In genomic region chr10:11610151-11610854, GRCh38 we compare ENCODE assay signal across 9 cellular contexts. TPM values are rescaled to one million over a fixed set of nuclear protein-coding genes. Genes with fewer than 3 reads are reported as not detected.
DNase-seq lines count a peak whose midpoint lies in the region; ATAC-seq, FAIRE-seq and TF ChIP-seq lines count a peak whose summit lies in the region.
"Had no signal": no experiment of that assay in that cellular context is flagged by ENCODE, and none has a peak within 500 bp of the region (broad histone marks: within the 10 kb centered on the region; RNA-seq: fewer than 3 reads in every experiment).

No MANE protein-coding gene starts in this region.

- H3K36me3 Mint-ChIP-seq in T-cell (no peaks in the 10 kb centered on the region), glutamatergic neuron (ENCODE audit: unreplicated experiment) (no peaks in the 10 kb centered on the region)

- ATAC-seq in T-cell (replicated peaks in 1 of 4) (no peak), HG02981 (IDR thresholded peaks at IDR 0.05; ENCODE audit: unreplicated experiment) (no peak), HG03196 (IDR thresholded peaks at IDR 0.05; ENCODE audit: unreplicated experiment) (no peak)

- DNase-seq in HCEC 1CT (peak; percentile 15), T-cell (no peak), glutamatergic neuron (no peak), small intestine (peak; percentile 33), islet precursor cell (no peak)
- no peak for DNase-seq in activated CD4-positive, alpha-beta T cell treated with anti-CD3 and anti-CD28 coated beads for 1 hour

- FAIRE-seq in small intestine (lab: Jason Lieb, UNC), result no peak
- FAIRE-seq: TTC549 had no signal

- peak overlapping the region; percentile 94 for H3K27ac ChIP-seq in small intestine (ENCODE audit: low read depth in 1 of 2, low read length in 1 of 2)

- no peak for TF ChIP-seq CTCF in glutamatergic neuron (IDR thresholded peaks at IDR 0.05; ENCODE audit: partially characterized antibody, unreplicated experiment)

- POLR2A ChIA-PET in T-cell (lab: Charles Lee), result no interaction called here

- no peaks in the 10 kb centered on the region for H3K9me3 Mint-ChIP-seq in T-cell
- peaks cover 2% of the 10 kb centered on the region for H3K9me3 Mint-ChIP-seq in glutamatergic neuron (ENCODE audit: unreplicated experiment)

- H3K27ac Mint-ChIP-seq in T-cell (peak overlapping the region; percentile 45 to 57), glutamatergic neuron (ENCODE audit: unreplicated experiment) (peak overlapping the region; percentile 28)

- H3K4me1 ChIP-seq in small intestine (ENCODE audit: control insufficient read depth in 2 of 2, insufficient read depth in 1 of 2, low read depth in 1 of 2, low read length in 1 of 2), result peaks cover 6 to 12% of the 10 kb centered on the region in 2 donors

- H3K36me3 ChIP-seq in small intestine (ENCODE audit: control insufficient read depth in 2 of 2, insufficient read depth in 2 of 2, low read length in 2 of 2), result no peaks in the 10 kb centered on the region

- peak overlapping the region; percentile 96 to 98 for H3K4me3 ChIP-seq in small intestine (ENCODE audit: low read depth in 1 of 2, low read length in 2 of 2)

- H3K4me1 Mint-ChIP-seq in T-cell, result peaks cover 54 to 66% (median 56%) of the 10 kb centered on the region in 3 donors
- peaks cover 4% of the 10 kb centered on the region for H3K4me1 Mint-ChIP-seq in glutamatergic neuron (ENCODE audit: low read depth, unreplicated experiment)

- no peaks in the 10 kb centered on the region for H3K27me3 ChIP-seq in small intestine (ENCODE audit: control insufficient read depth in 2 of 2, insufficient read depth in 2 of 2, low read length in 2 of 2)

- H3K9me3 ChIP-seq in small intestine (ENCODE audit: control insufficient read depth, low read depth), result no peaks in the 10 kb centered on the region

- H3K27me3 Mint-ChIP-seq in T-cell (no peaks in the 10 kb centered on the region), glutamatergic neuron (ENCODE audit: unreplicated experiment) (no peaks in the 10 kb centered on the region)

- CTCF ChIA-PET in T-cell (lab: Charles Lee), result interaction anchor here (0.5 to 0.7 kb wide), 2 partner anchors 39 to 108 kb away, joined by 4 read pairs; no protein-coding TSS in a partner anchor

- 4 to 12% (median 6%) methylated on average over 12 of the region's 12 CpGs for WGBS in small intestine, 3 donors

- H3K4me3 Mint-ChIP-seq in T-cell (peak overlapping the region; percentile 85 to 87 (median 86)), glutamatergic neuron (ENCODE audit: unreplicated experiment) (peak overlapping the region; percentile 84)

RNA-seq across cellular contexts. Expression of gene USP6NL, which starts 1.1 kb away (rescaled TPM):
- total RNA-seq in T-cell, result 1 to 10 TPM; 3.9 to 7.6 (median 4.6) TPM
- 13.3 TPM for total RNA-seq in glutamatergic neuron (ENCODE audit: unreplicated experiment)
- 1 to 10 TPM; 4.1 to 7.7 (median 5.4) TPM for polyA plus RNA-seq in small intestine

Comparison
In these comparisons a context has a peak if more than half of its experiments do, and no peak if none do; other contexts are left out.
1. DNase-seq: peak in HCEC 1CT (single experiment) and small intestine (single experiment); none in T-cell (0 of 34), glutamatergic neuron (single experiment), islet precursor cell (single experiment) and activated CD4-positive, alpha-beta T cell treated with anti-CD3 and anti-CD28 coated beads for 1 hour (single experiment).